In genomic region chr6:63014290-63014689, GRCh38 we compare ENCODE assay signal across 16 cellular contexts.
A peak's percentile ranks its signal among the peaks of the same experiment; 100 is the strongest.
DNase-seq lines count a peak whose midpoint lies in the region; ATAC-seq and TF ChIP-seq lines count a peak whose summit lies in the region.
"Had no signal": no experiment of that assay in that cellular context is flagged by ENCODE, and none has a peak within 500 bp of the region (broad histone marks: within the 10 kb centered on the region; RNA-seq: fewer than 3 reads in every experiment).

No MANE protein-coding gene starts in this region.

- no peaks in the 10 kb centered on the region for H3K9me3 Mint-ChIP-seq in progenitor cell of endocrine pancreas (ENCODE audit: low read depth)
- H3K9me3 Mint-ChIP-seq in activated T-cell treated with anti-CD3 and anti-CD28 coated beads, Interleukin-2, amount 50 U/mL, for 4 hours = no peaks in the 10 kb centered on the region

- no peak for ATAC-seq in GM21825 (IDR thresholded peaks at IDR 0.05; ENCODE audit: unreplicated experiment)
- ATAC-seq in activated T-cell treated with anti-CD3 and anti-CD28 coated beads, Interleukin-2, amount 50 U/mL, for 4 hours = no peak
- ATAC-seq: HepG2 had no signal

- no peak for TF ChIP-seq CTCF in progenitor cell of endocrine pancreas (IDR thresholded peaks at IDR 0.05; ENCODE audit: unreplicated experiment)

- no peaks in the 10 kb centered on the region for H3K27me3 Mint-ChIP-seq in progenitor cell of endocrine pancreas
- H3K27me3 Mint-ChIP-seq in activated T-cell treated with anti-CD3 and anti-CD28 coated beads, Interleukin-2, amount 50 U/mL, for 4 hours (ENCODE audit: low read depth) = no peaks in the 10 kb centered on the region
- H3K27me3 Mint-ChIP-seq: CD4-positive, CD25-positive, alpha-beta regulatory T cell had no signal

- H3K4me1 Mint-ChIP-seq in progenitor cell of endocrine pancreas (ENCODE audit: low read depth) = peaks cover 12% of the 10 kb centered on the region
- no peaks in the 10 kb centered on the region for H3K4me1 Mint-ChIP-seq in activated T-cell treated with anti-CD3 and anti-CD28 coated beads, Interleukin-2, amount 50 U/mL, for 4 hours (ENCODE audit: low read depth)
- H3K4me1 Mint-ChIP-seq: CD4-positive, CD25-positive, alpha-beta regulatory T cell had no signal

- in situ Hi-C loops in ACHN (cut with HindIII; ENCODE audit: low pct_ligation_motif_present, low pct_unique_long_range_greater_than_20kb, low sequenced_read_pairs) = no loop called here

- peak; percentile 8 for DNase-seq in ACHN
- peak; percentile 6 for DNase-seq in NCI-H226
- DNase-seq in islet precursor cell = peak; percentile 57
- DNase-seq in progenitor cell of endocrine pancreas (ENCODE audit: low spot score, unreplicated experiment) = no peak
- DNase-seq in SKM-1 treated with dmso at 0.1 percent for 144 hours (lab: John Stamatoyannopoulos, UW; ENCODE audit: unreplicated experiment) = no peak
- DNase-seq in stimulated activated CD4-positive, alpha-beta T cell treated with anti-CD3 and anti-CD28 coated beads, Interleukin-2, amount 100 ng/mL, for 24 hours = no peak
- no peak for DNase-seq in activated T-cell treated with anti-CD3 and anti-CD28 coated beads, Interleukin-2, amount 50 U/mL, for 4 hours
- DNase-seq: 8988T; Calu3; CD4-positive, CD25-positive, alpha-beta regulatory T cell; DMS 273 treated with DMSO at 0.1 percent for 48 hours; GM23248; HCEC 1CT; HFFc6 had no signal

- H3K27ac Mint-ChIP-seq in progenitor cell of endocrine pancreas = peak overlapping the region; percentile 45
- H3K27ac Mint-ChIP-seq: CD4-positive, CD25-positive, alpha-beta regulatory T cell; HFFc6 had no signal

- no peaks in the 10 kb centered on the region for H3K36me3 Mint-ChIP-seq in progenitor cell of endocrine pancreas (ENCODE audit: insufficient read depth)
- H3K36me3 Mint-ChIP-seq in activated T-cell treated with anti-CD3 and anti-CD28 coated beads, Interleukin-2, amount 50 U/mL, for 4 hours (ENCODE audit: insufficient read depth) = no peaks in the 10 kb centered on the region
- H3K36me3 Mint-ChIP-seq: CD4-positive, CD25-positive, alpha-beta regulatory T cell had no signal

- H3K4me3 Mint-ChIP-seq in progenitor cell of endocrine pancreas (ENCODE audit: low read depth) = no peak overlapping the region
- no peak overlapping the region for H3K4me3 Mint-ChIP-seq in activated T-cell treated with anti-CD3 and anti-CD28 coated beads, Interleukin-2, amount 50 U/mL, for 4 hours
- H3K4me3 Mint-ChIP-seq: CD4-positive, CD25-positive, alpha-beta regulatory T cell; HFFc6 had no signal

Comparison
In these comparisons a context has a peak if more than half of its experiments do, and no peak if none do; other contexts are left out.
1. DNase-seq: peak in ACHN (single experiment), NCI-H226 (single experiment) and islet precursor cell (single experiment); none in progenitor cell of endocrine pancreas (single experiment), SKM-1 treated with dmso at 0.1 percent for 144 hours (single experiment), stimulated activated CD4-positive, alpha-beta T cell treated with anti-CD3 and anti-CD28 coated beads, Interleukin-2, amount 100 ng/mL, for 24 hours (0 of 2) and activated T-cell treated with anti-CD3 and anti-CD28 coated beads, Interleukin-2, amount 50 U/mL, for 4 hours (single experiment).